Comparison of ENCODE assay signal across 7 cellular contexts in genomic region chr4:139452000-139452399, GRCh38. TPM values are rescaled to one million over a fixed set of nuclear protein-coding genes. Genes with fewer than 3 reads are reported as not detected.
DNase-seq lines count a peak whose midpoint lies in the region; ATAC-seq, FAIRE-seq and TF ChIP-seq lines count a peak whose summit lies in the region.

No MANE protein-coding gene starts in this region.

- H3F3A ChIP-seq in GM23338 (replicated peaks; ENCODE audit: low read depth) (peaks cover 7% of the 10 kb centered on the region), PC-9 (ENCODE audit: insufficient read depth, low read depth) (peaks cover 13% of the 10 kb centered on the region), neural progenitor cell (ENCODE audit: low read depth) (peaks cover 14% of the 10 kb centered on the region)

- H3K9me3 Mint-ChIP-seq in GM23338 (no peaks in the 10 kb centered on the region), endothelial cell (ENCODE audit: unreplicated experiment) (no peaks in the 10 kb centered on the region), neural progenitor cell (peaks cover 7% of the 10 kb centered on the region)

- H3K4me1 ChIP-seq in GM23338 (ENCODE audit: insufficient read depth) (peaks cover 31% of the 10 kb centered on the region), PC-9 (replicated peaks; ENCODE audit: insufficient read depth) (peaks cover 29% of the 10 kb centered on the region), neural progenitor cell (peaks cover 33% of the 10 kb centered on the region)

- no peak for FAIRE-seq in frontal cortex (lab: Jason Lieb, UNC)

- ATAC-seq in GM23338: no peak

- no peaks in the 10 kb centered on the region for H3K36me3 ChIP-seq in GM23338 (ENCODE audit: insufficient read depth)
- H3K36me3 ChIP-seq in PC-9 (ENCODE audit: low read depth): no peaks in the 10 kb centered on the region
- no peaks in the 10 kb centered on the region for H3K36me3 ChIP-seq in neural progenitor cell

- H3K36me3 Mint-ChIP-seq in GM23338 (ENCODE audit: low read depth) (peaks cover 21% of the 10 kb centered on the region), endothelial cell (ENCODE audit: low read depth, unreplicated experiment) (peaks cover 7% of the 10 kb centered on the region), neural progenitor cell (peaks cover 19% of the 10 kb centered on the region)

- CTCF ChIA-PET in PC-9 (lab: Charles Lee): no interaction called here

- no peak overlapping the region for H3K9ac ChIP-seq in neural progenitor cell

- no peak for TF ChIP-seq CTCF in GM23338 (conservative IDR thresholded peaks at IDR 0.05; ENCODE audit: low read depth in 2 of 2)
- TF ChIP-seq CTCF in PC-9 (conservative IDR thresholded peaks at IDR 0.05): no peak
- TF ChIP-seq CTCF in endothelial cell (IDR thresholded peaks at IDR 0.05; ENCODE audit: unreplicated experiment): no peak
- no peak for TF ChIP-seq CTCF in neural progenitor cell (IDR thresholded peaks at IDR 0.05)

- POLR2A ChIA-PET in PC-9 (lab: Charles Lee; ENCODE audit: unreplicated experiment): no interaction called here

- H3K4me3 ChIP-seq in GM23338: peak overlapping the region; percentile 95
- peak overlapping the region; percentile 90 for H3K4me3 ChIP-seq in PC-9
- no peak overlapping the region for H3K4me3 ChIP-seq in neural progenitor cell

- H4K20me1 ChIP-seq in GM23338 (replicated peaks; ENCODE audit: insufficient read depth): peaks cover 8% of the 10 kb centered on the region; the same call in 1 of the 2 replicates
- no peaks in the 10 kb centered on the region for H4K20me1 ChIP-seq in PC-9 (ENCODE audit: insufficient read depth)
- H4K20me1 ChIP-seq in neural progenitor cell (ENCODE audit: low read depth): no peaks in the 10 kb centered on the region

- DNase-seq in GM23338 (ENCODE audit: low spot score) (no peak), PC-9 (no peak), endothelial cell (ENCODE audit: low spot score) (no peak), neural progenitor cell (ENCODE audit: low spot score) (no peak), mucosa of gallbladder (ENCODE audit: low spot score) (no peak), frontal cortex (ENCODE audit: low spot score in 2 of 2) (no peak), GF-D8 (lab: John Stamatoyannopoulos, UW) (no peak)

- H3K27me3 Mint-ChIP-seq in GM23338 (ENCODE audit: insufficient read depth, low read depth, poor library complexity) (peaks cover 10% of the 10 kb centered on the region), endothelial cell (ENCODE audit: unreplicated experiment) (no peaks in the 10 kb centered on the region), neural progenitor cell (ENCODE audit: insufficient read depth, low read depth) (peaks cover 4% of the 10 kb centered on the region)

- H3K9me3 ChIP-seq in PC-9 (ENCODE audit: insufficient read depth, low read depth): no peaks in the 10 kb centered on the region
- no peaks in the 10 kb centered on the region for H3K9me3 ChIP-seq in neural progenitor cell (ENCODE audit: low read depth)

- H3K4me3 Mint-ChIP-seq in GM23338: peak overlapping the region; percentile 96
- peak overlapping the region; percentile 73 for H3K4me3 Mint-ChIP-seq in endothelial cell (ENCODE audit: unreplicated experiment)
- peak overlapping the region; percentile 95 for H3K4me3 Mint-ChIP-seq in neural progenitor cell

- H3K27ac ChIP-seq in GM23338 (ENCODE audit: low read depth) (no peak overlapping the region), PC-9 (peak overlapping the region; percentile 79), neural progenitor cell (no peak overlapping the region)

- intact Hi-C loops in PC-9 (cut with micrococcal nuclease; ENCODE audit: unreplicated experiment): loop anchor here (2.0 to 5.0 kb wide), 4 partner anchors 157 to 920 kb away; partner anchors contain the start of genes ELF2 and SCOC

- H3K79me2 ChIP-seq in GM23338 (replicated peaks; ENCODE audit: insufficient read depth): peaks cover 40% of the 10 kb centered on the region
- H3K79me2 ChIP-seq in PC-9 (ENCODE audit: low read depth): peaks cover 51% of the 10 kb centered on the region
- peaks cover 43% of the 10 kb centered on the region for H3K79me2 ChIP-seq in neural progenitor cell (ENCODE audit: low read depth)

- H2AFZ ChIP-seq in GM23338 (no peak overlapping the region), PC-9 (no peak overlapping the region), neural progenitor cell (replicated peaks) (no peak overlapping the region)

- H3K4me1 Mint-ChIP-seq in GM23338: peaks cover 31% of the 10 kb centered on the region
- H3K4me1 Mint-ChIP-seq in endothelial cell (ENCODE audit: unreplicated experiment): peaks cover 32% of the 10 kb centered on the region
- H3K4me1 Mint-ChIP-seq in neural progenitor cell: peaks cover 31% of the 10 kb centered on the region

- H3K9me2 ChIP-seq in GM23338 (ENCODE audit: insufficient read depth) (0 out of 2 replicates have a peak, but pooled peaks cover 2% of the 10 kb centered on the region), PC-9 (ENCODE audit: insufficient read depth) (no peaks in the 10 kb centered on the region)

- H3K27me3 ChIP-seq in GM23338 (ENCODE audit: insufficient read depth): no peaks in the 10 kb centered on the region
- H3K27me3 ChIP-seq in PC-9 (ENCODE audit: insufficient read depth, low read depth): no peaks in the 10 kb centered on the region
- H3K27me3 ChIP-seq in neural progenitor cell: no peaks in the 10 kb centered on the region

- no TSS peak for BruUV-seq in PC-9 (replicated peaks; lab: Mats Ljungman, UMichigan)

- no peak overlapping the region for H3K27ac Mint-ChIP-seq in GM23338
- peak overlapping the region; percentile 87 for H3K27ac Mint-ChIP-seq in endothelial cell (ENCODE audit: unreplicated experiment)
- no peak overlapping the region for H3K27ac Mint-ChIP-seq in neural progenitor cell

- H3K4me2 ChIP-seq in GM23338 (peak overlapping the region; percentile 81), PC-9 (peak overlapping the region; percentile 98), neural progenitor cell (peak overlapping the region; percentile 94)

TF ChIP-seq in GM23338, 12 proteins besides CTCF, POLR2A, EP300 and RAD21 (continues in another document):
- TF ChIP-seq STAT1 (IDR thresholded peaks at IDR 0.05; ENCODE audit: unreplicated experiment) (no peak), REST (IDR thresholded peaks at IDR 0.05; ENCODE audit: unreplicated experiment) (no peak), ETS1 (IDR thresholded peaks at IDR 0.05) (no peak), POLR2AphosphoS5 (IDR thresholded peaks at IDR 0.05; ENCODE audit: low read depth) (no peak), ZNF114 (CRISPR knock-in tag; IDR thresholded peaks at IDR 0.05) (no peak), CREB1 (CRISPR knock-in tag; IDR thresholded peaks at IDR 0.05; ENCODE audit: low read depth) (no peak), JUNB (IDR thresholded peaks at IDR 0.05; ENCODE audit: unreplicated experiment) (no peak), NANOG (IDR thresholded peaks at IDR 0.05; ENCODE audit: borderline replicate concordance) (no peak), EZH2 (IDR thresholded peaks at IDR 0.05; ENCODE audit: low read depth, unreplicated experiment) (no peak), ZNF331 (CRISPR knock-in tag; IDR thresholded peaks at IDR 0.05; ENCODE audit: low read depth) (no peak)

RNA-seq across cellular contexts. Expression of gene RAB33B, which starts 1.9 kb away (rescaled TPM):
- total RNA-seq in GM23338 (2014; rRNA removed; shearing (Covaris generic)): 17.5 and 19.1 TPM in 2 replicates
- 9.9 TPM in 2 replicates for polyA plus RNA-seq in GM23338 (2016; fragmentation: Nextera tagmentation; extraction: Ambion mirVana)
- total RNA-seq in PC-9 (2021) (6.6 and 7.7 TPM in 2 replicates), endothelial cell (ENCODE audit: unreplicated experiment) (11.4 TPM), neural progenitor cell (ENCODE audit: low replicate concordance) (10.3 and 14.4 TPM in 2 replicates), mucosa of gallbladder (9.8 TPM), frontal cortex (53.0 TPM)
